In genomic region chr4:8248091-8248490, GRCh38 we compare ENCODE assay signal across 1 cellular context.
A peak's percentile ranks its signal among the peaks of the same experiment; 100 is the strongest.
TF ChIP-seq lines count a peak whose summit lies in the region.

No MANE protein-coding gene starts in this region.

TF ChIP-seq in HepG2, 621 proteins besides CTCF, POLR2A, EP300 and RAD21:
- TF ChIP-seq, protein P1, sequence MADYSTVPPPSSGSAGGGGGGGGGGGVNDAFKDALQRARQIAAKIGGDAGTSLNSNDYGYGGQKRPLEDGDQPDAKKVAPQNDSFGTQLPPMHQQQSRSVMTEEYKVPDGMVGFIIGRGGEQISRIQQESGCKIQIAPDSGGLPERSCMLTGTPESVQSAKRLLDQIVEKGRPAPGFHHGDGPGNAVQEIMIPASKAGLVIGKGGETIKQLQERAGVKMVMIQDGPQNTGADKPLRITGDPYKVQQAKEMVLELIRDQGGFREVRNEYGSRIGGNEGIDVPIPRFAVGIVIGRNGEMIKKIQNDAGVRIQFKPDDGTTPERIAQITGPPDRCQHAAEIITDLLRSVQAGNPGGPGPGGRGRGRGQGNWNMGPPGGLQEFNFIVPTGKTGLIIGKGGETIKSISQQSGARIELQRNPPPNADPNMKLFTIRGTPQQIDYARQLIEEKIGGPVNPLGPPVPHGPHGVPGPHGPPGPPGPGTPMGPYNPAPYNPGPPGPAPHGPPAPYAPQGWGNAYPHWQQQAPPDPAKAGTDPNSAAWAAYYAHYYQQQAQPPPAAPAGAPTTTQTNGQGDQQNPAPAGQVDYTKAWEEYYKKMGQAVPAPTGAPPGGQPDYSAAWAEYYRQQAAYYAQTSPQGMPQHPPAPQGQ (CRISPR knock-in tag; IDR thresholded peaks at IDR 0.05; ENCODE audit: borderline replicate concordance) = no peak
- peak; percentile 83 for TF ChIP-seq CEBPB (IDR thresholded peaks at IDR 0.05; ENCODE audit: borderline replicate concordance, low read depth, low read length)
